In the genomic region with DNA sequence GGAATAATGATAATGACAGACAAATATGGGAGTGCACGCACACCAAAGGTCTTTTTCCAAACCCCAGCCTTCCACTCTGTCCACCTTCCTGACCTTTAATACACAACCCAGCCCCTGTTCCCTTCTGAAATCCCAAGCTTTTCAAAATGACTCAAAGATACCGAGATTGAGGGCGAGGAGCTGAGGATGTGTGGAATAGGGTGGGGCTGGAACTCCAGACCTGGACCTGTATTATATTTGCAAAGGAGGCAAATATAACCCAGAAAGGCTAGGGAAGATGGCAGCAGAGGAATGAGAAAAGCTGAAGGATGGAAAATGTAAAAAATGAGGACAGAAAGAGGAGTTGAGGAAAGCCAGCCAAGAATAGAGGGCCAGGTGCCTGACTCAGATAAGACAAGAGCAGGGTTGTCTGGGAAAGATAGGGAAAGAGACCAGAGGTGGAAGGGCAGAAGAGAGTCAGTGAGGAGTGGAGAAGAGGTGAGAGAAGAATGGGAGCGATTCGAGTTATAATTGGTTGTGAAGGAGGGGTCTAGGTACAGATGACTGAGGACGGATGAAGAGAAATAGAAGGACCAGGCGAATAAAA, we compare ENCODE assay signal across 8 cellular contexts. TPM values are rescaled to one million over a fixed set of nuclear protein-coding genes. Genes with fewer than 3 reads are reported as not detected.
DNase-seq lines count a peak whose midpoint lies in the region; ATAC-seq and TF ChIP-seq lines count a peak whose summit lies in the region.

No MANE protein-coding gene starts in this region.

- peaks cover 16 to 27% of the 10 kb centered on the region in 2 donors for H3K27me3 Mint-ChIP-seq in CD4-positive, alpha-beta memory T cell

- no peak overlapping the region for H3K4me3 ChIP-seq in CD4-positive, alpha-beta memory T cell (ENCODE audit: low read length in 2 of 2)
- H3K4me3 ChIP-seq in Karpas-422 (ENCODE audit: low read length), result no peak overlapping the region; the same call in 1 of the 2 replicates
- no peak overlapping the region for H3K4me3 ChIP-seq in body of pancreas
- H3K4me3 ChIP-seq in mesodermal cell (ENCODE audit: extremely low read depth, insufficient read depth, low read length, poor library complexity, severe bottlenecking), result peak overlapping the region; percentile 88

- peaks cover 27% of the 10 kb centered on the region for H3K4me1 ChIP-seq in CD4-positive, alpha-beta memory T cell (ENCODE audit: insufficient read depth, low read length)
- H3K4me1 ChIP-seq in Karpas-422 (ENCODE audit: low read length), result peaks cover 42% of the 10 kb centered on the region
- H3K4me1 ChIP-seq in body of pancreas, result peaks cover 48% of the 10 kb centered on the region
- peaks cover 37% of the 10 kb centered on the region for H3K4me1 ChIP-seq in mesodermal cell (ENCODE audit: control insufficient read depth, insufficient read depth, low read length, poor library complexity, severe bottlenecking)

- peak overlapping the region; percentile 66 for H3K9ac ChIP-seq in Karpas-422 (ENCODE audit: low read length)

- TF ChIP-seq CTCF in body of pancreas (IDR thresholded peaks at IDR 0.05), result no peak

- ATAC-seq in body of pancreas, result no peak
- no peak for ATAC-seq in GM19023 (IDR thresholded peaks at IDR 0.05; ENCODE audit: unreplicated experiment)
- no peak for ATAC-seq in HG03354 (IDR thresholded peaks at IDR 0.05; ENCODE audit: poor library complexity, severe bottlenecking, unreplicated experiment)

- H3K9me3 ChIP-seq in CD4-positive, alpha-beta memory T cell (ENCODE audit: control insufficient read depth in 1 of 2, low read length in 2 of 2), result no peaks in the 10 kb centered on the region
- no peaks in the 10 kb centered on the region for H3K9me3 ChIP-seq in Karpas-422 (ENCODE audit: low read length)
- no peaks in the 10 kb centered on the region for H3K9me3 ChIP-seq in body of pancreas
- H3K9me3 ChIP-seq in mesodermal cell (ENCODE audit: control insufficient read depth, low read length), result no peaks in the 10 kb centered on the region

- H4K20me1 ChIP-seq in Karpas-422 (ENCODE audit: insufficient read depth, low read depth, low read length), result no peaks in the 10 kb centered on the region

- no peak for TF ChIP-seq POLR2A in body of pancreas (IDR thresholded peaks at IDR 0.05)

- H3K36me3 Mint-ChIP-seq in CD4-positive, alpha-beta memory T cell, result peaks cover 0 to 1% of the 10 kb centered on the region in 2 donors

- no peak overlapping the region for H2AFZ ChIP-seq in Karpas-422 (ENCODE audit: low read length)

- no peak overlapping the region for H3K27ac ChIP-seq in CD4-positive, alpha-beta memory T cell (ENCODE audit: low read depth, low read length)
- H3K27ac ChIP-seq in Karpas-422 (ENCODE audit: low read length) (no peak overlapping the region), body of pancreas (peak overlapping the region; percentile 78 to 95 (median 84)), mesodermal cell (ENCODE audit: low read depth, low read length, severe bottlenecking) (peak overlapping the region; percentile 76)

- intact Hi-C loops in CD4-positive, alpha-beta memory T cell (cut with micrococcal nuclease), result no loop called here
- intact Hi-C loops in body of pancreas (cut with DNase I), result no loop called here

- H3K27ac Mint-ChIP-seq in CD4-positive, alpha-beta memory T cell, result peak overlapping the region in 6 of 7 donors; percentile 3 to 86 (median 20)

- H3K4me1 Mint-ChIP-seq in CD4-positive, alpha-beta memory T cell, result peaks cover 15 to 42% (median 28%) of the 10 kb centered on the region in 4 donors

- POLR2A ChIA-PET in CD4-positive, alpha-beta memory T cell (lab: Charles Lee; ENCODE audit: partially characterized antibody), result interaction anchor here (0.9 to 4.1 kb wide), 8 partner anchors 9 to 178 kb away, joined by 3 to 44 read pairs (median 14); partner anchors contain the start of genes C12orf57, CD4, CDCA3 and MLF2

- H3K9me3 Mint-ChIP-seq in CD4-positive, alpha-beta memory T cell, result peaks cover 0 to 2% (median 0%) of the 10 kb centered on the region in 8 donors

- WGBS in body of pancreas, 2 donors, result 19 to 27% methylated on average over 7 of the region's 7 CpGs
- 28 to 35% methylated on average over 5 to 7 of the region's 7 CpGs for WGBS in mesodermal cell (ENCODE audit: insufficient coverage in 2 of 2), 2 experiments

- peak overlapping the region; percentile 65 for H3K4me2 ChIP-seq in Karpas-422 (ENCODE audit: low read depth, low read length, poor library complexity, severe bottlenecking)

- no peak for DNase-seq in CD4-positive, alpha-beta memory T cell
- DNase-seq in Karpas-422 (no peak), body of pancreas (no peak), Ammon's horn (ENCODE audit: low spot score) (no peak), ecto neural progenitor cell (ENCODE audit: low spot score) (no peak)

- H3K36me3 ChIP-seq in CD4-positive, alpha-beta memory T cell (ENCODE audit: insufficient read depth, low read length), result no peaks in the 10 kb centered on the region
- H3K36me3 ChIP-seq in Karpas-422 (ENCODE audit: insufficient read depth, low read length) (no peaks in the 10 kb centered on the region), body of pancreas (replicated peaks in 1 of 2; ENCODE audit: insufficient read depth in 1 of 2, low read depth in 2 of 2) (no peaks in the 10 kb centered on the region), mesodermal cell (ENCODE audit: control insufficient read depth, insufficient read depth, low read length) (peaks cover 15% of the 10 kb centered on the region)

- no peaks in the 10 kb centered on the region for H3K79me2 ChIP-seq in Karpas-422 (ENCODE audit: low read length)

- no peaks in the 10 kb centered on the region for H3K9me2 ChIP-seq in Karpas-422 (replicated peaks; ENCODE audit: insufficient read depth, low read length)

- H3K4me3 Mint-ChIP-seq in CD4-positive, alpha-beta memory T cell, result peak overlapping the region; percentile 61 to 88 (median 72)

- CTCF ChIA-PET in CD4-positive, alpha-beta memory T cell (lab: Charles Lee; ENCODE audit: partially characterized antibody), result interaction anchor here (0.7 to 23.3 kb wide), 10 partner anchors 8 to 71 kb away, joined by 4 to 343 read pairs (median 22); partner anchors contain the start of genes CD4, GPR162, MLF2 and P3H3

- peaks cover 15% of the 10 kb centered on the region for H3K27me3 ChIP-seq in CD4-positive, alpha-beta memory T cell (ENCODE audit: insufficient read depth, low read length)
- peaks cover 3% of the 10 kb centered on the region; the same call in 1 of the 2 replicates for H3K27me3 ChIP-seq in Karpas-422 (ENCODE audit: low read length)
- no peaks in the 10 kb centered on the region for H3K27me3 ChIP-seq in body of pancreas

RNA-seq across cellular contexts. Expression of gene PTMS, which starts 1.0 kb away (rescaled TPM):
- total RNA-seq in CD4-positive, alpha-beta memory T cell, result 1 to 10 TPM; 2.0 to 2.9 TPM
- polyA plus RNA-seq in CD4-positive, alpha-beta memory T cell, result 1 to 10 TPM; 1.3 to 3.6 TPM
- 5.0 and 7.3 TPM in 2 replicates for total RNA-seq in Karpas-422 (2014; rRNA removed; shearing (Covaris generic); ENCODE audit: low replicate concordance)
- total RNA-seq in body of pancreas, result 100 to 1,000 TPM in 1 of 2 donors, 10 to 100 TPM in 1; 69.5 to 109 TPM
- polyA plus RNA-seq in mesodermal cell (2013, experiment 1 of 2), result 585 TPM
- 569 TPM for polyA plus RNA-seq in mesodermal cell (2013, experiment 2 of 2)

RNA-seq across cellular contexts. Expression of gene LAG3, which starts 7.2 kb away (rescaled TPM):
- 1 to 10 TPM; 2.4 to 3.8 TPM for total RNA-seq in CD4-positive, alpha-beta memory T cell
- polyA plus RNA-seq in CD4-positive, alpha-beta memory T cell, result 1 to 10 TPM; 4.9 to 8.3 TPM
- total RNA-seq in Karpas-422 (2014; rRNA removed; shearing (Covaris generic); ENCODE audit: low replicate concordance), result 0.22 and 0.32 TPM in 2 replicates
- total RNA-seq in body of pancreas, result not detected
- 2.0 TPM for polyA plus RNA-seq in mesodermal cell (2013, experiment 1 of 2)
- 2.3 TPM for polyA plus RNA-seq in mesodermal cell (2013, experiment 2 of 2)

RNA-seq across cellular contexts. Expression of gene MLF2, which starts 12.2 kb away (rescaled TPM):
- 10 to 100 TPM; 79.8 to 80.3 TPM for total RNA-seq in CD4-positive, alpha-beta memory T cell
- 100 to 1,000 TPM; 111 to 130 TPM for polyA plus RNA-seq in CD4-positive, alpha-beta memory T cell
- total RNA-seq in Karpas-422 (2014; rRNA removed; shearing (Covaris generic); ENCODE audit: low replicate concordance), result 183 and 263 TPM in 2 replicates
- total RNA-seq in body of pancreas, result 10 to 100 TPM; 59.4 to 76.5 TPM
- polyA plus RNA-seq in mesodermal cell (2013, experiment 1 of 2), result 216 TPM
- 188 TPM for polyA plus RNA-seq in mesodermal cell (2013, experiment 2 of 2)

RNA-seq across cellular contexts. Expression of gene CD4, which starts 24.2 kb away (rescaled TPM):
- total RNA-seq in CD4-positive, alpha-beta memory T cell, result 100 to 1,000 TPM; 285 to 291 TPM
- polyA plus RNA-seq in CD4-positive, alpha-beta memory T cell, result 100 to 1,000 TPM; 251 to 456 TPM
- total RNA-seq in Karpas-422 (2014; rRNA removed; shearing (Covaris generic); ENCODE audit: low replicate concordance), result not detected in 2 replicates
- 1 to 10 TPM; 3.0 to 5.2 TPM for total RNA-seq in body of pancreas
- 6.0 TPM for polyA plus RNA-seq in mesodermal cell (2013, experiment 1 of 2)
- 6.5 TPM for polyA plus RNA-seq in mesodermal cell (2013, experiment 2 of 2)

RNA-seq across cellular contexts. Expression of gene COPS7A, which starts 41.3 kb away (rescaled TPM):
- 10 to 100 TPM; 36.9 to 37.7 TPM for total RNA-seq in CD4-positive, alpha-beta memory T cell
- 10 to 100 TPM; 44.7 to 48.6 TPM for polyA plus RNA-seq in CD4-positive, alpha-beta memory T cell
- 39.2 and 42.9 TPM in 2 replicates for total RNA-seq in Karpas-422 (2014; rRNA removed; shearing (Covaris generic); ENCODE audit: low replicate concordance)
- 10 to 100 TPM; 20.2 to 27.7 TPM for total RNA-seq in body of pancreas
- polyA plus RNA-seq in mesodermal cell (2013, experiment 1 of 2), result 45.2 TPM
- polyA plus RNA-seq in mesodermal cell (2013, experiment 2 of 2), result 37.3 TPM

Comparison
In these comparisons a context has a peak if more than half of its experiments do, and no peak if none do; other contexts are left out.
1. H3K27ac ChIP-seq: peak in body of pancreas (4 of 4) and mesodermal cell (single experiment); none in CD4-positive, alpha-beta memory T cell (single experiment) and Karpas-422 (single experiment).